Comparison of ENCODE assay signal across 29 cellular contexts in the genomic region with DNA sequence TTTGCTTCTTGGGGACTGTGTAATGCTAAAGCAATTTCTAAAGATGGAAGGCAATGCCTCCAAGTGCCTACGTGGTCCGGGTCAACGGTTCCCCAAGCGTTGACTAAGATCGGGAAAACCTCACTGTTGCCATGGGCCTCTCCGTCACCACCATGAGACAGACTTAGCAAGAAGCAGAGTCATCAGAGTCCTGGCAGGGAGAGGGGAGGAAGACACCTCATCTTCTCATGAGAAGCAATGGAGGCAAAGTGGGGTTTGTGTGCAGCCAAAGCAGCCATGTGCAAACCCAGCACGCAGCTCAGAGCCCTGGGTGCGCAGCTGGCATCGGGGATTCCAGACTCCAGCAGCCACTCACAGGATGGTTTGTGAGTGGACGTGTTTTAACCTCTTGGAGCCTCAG.
"Had no signal": no experiment of that assay in that cellular context is flagged by ENCODE, and none has a peak within 500 bp of the region (broad histone marks: within the 10 kb centered on the region; RNA-seq: fewer than 3 reads in every experiment).

No MANE protein-coding gene starts in this region.

- H3K4me1 ChIP-seq: foreskin keratinocyte, gastroesophageal sphincter, heart left ventricle, left lung, psoas muscle, sigmoid colon, spleen, transverse colon, upper lobe of right lung, uterus had no signal

- H3K4me3 ChIP-seq: gastroesophageal sphincter, heart left ventricle, left lung, mucosa of descending colon, ovary, psoas muscle, sigmoid colon, skin epidermis, spleen, thoracic aorta, transverse colon, upper lobe of right lung, uterus had no signal

- H3K27me3 ChIP-seq: foreskin keratinocyte, heart left ventricle, ovary, spleen, transverse colon, upper lobe of right lung, uterus had no signal

- H3K9me3 ChIP-seq: gastroesophageal sphincter, heart left ventricle, left lung, mucosa of descending colon, ovary, psoas muscle, sigmoid colon, spleen, thoracic aorta, transverse colon, upper lobe of right lung, uterus had no signal

- H3K4me3 Mint-ChIP-seq: endodermal cell; mesothelial cell of epicardium; naive B cell; natural killer cell treated with Interleukin-12 subunit alpha and Interleukin-12 subunit beta and Interleukin-15 and Interleukin-18, amount 100 ng/mL, for 72 hours; neural crest cell; stimulated activated memory B cell treated with anti-CD40 and anti-IgM and Interleukin-4, amounts not matched to agents 10 μg/mL and 1 μg/mL and 100 μg/mL, for 72 hours had no signal

- H3K27ac Mint-ChIP-seq: endodermal cell; mesothelial cell of epicardium; naive B cell; natural killer cell treated with Interleukin-12 subunit alpha and Interleukin-12 subunit beta and Interleukin-15 and Interleukin-18, amount 100 ng/mL, for 72 hours; stimulated activated memory B cell treated with anti-CD40 and anti-IgM and Interleukin-4, amounts not matched to agents 10 μg/mL and 1 μg/mL and 100 μg/mL, for 72 hours had no signal

- H3K27ac ChIP-seq: epithelial cell of prostate, foreskin keratinocyte, gastroesophageal sphincter, heart left ventricle, left lung, ovary, psoas muscle, sigmoid colon, skin epidermis, spleen, thoracic aorta, transverse colon, upper lobe of right lung, uterus had no signal

- H3K36me3 Mint-ChIP-seq: mesothelial cell of epicardium; naive B cell; natural killer cell treated with Interleukin-12 subunit alpha and Interleukin-12 subunit beta and Interleukin-15 and Interleukin-18, amount 100 ng/mL, for 72 hours; stimulated activated memory B cell treated with anti-CD40 and anti-IgM and Interleukin-4, amounts not matched to agents 10 μg/mL and 1 μg/mL and 100 μg/mL, for 72 hours had no signal

- H3K9me3 Mint-ChIP-seq: endodermal cell; mesothelial cell of epicardium; natural killer cell treated with Interleukin-12 subunit alpha and Interleukin-12 subunit beta and Interleukin-15 and Interleukin-18, amount 100 ng/mL, for 72 hours; neural crest cell had no signal

- H3K4me1 Mint-ChIP-seq: endodermal cell; mesothelial cell of epicardium; neural crest cell; stimulated activated memory B cell treated with anti-CD40 and anti-IgM and Interleukin-4, amounts not matched to agents 10 μg/mL and 1 μg/mL and 100 μg/mL, for 72 hours had no signal

- DNase-seq: effector CD8-positive, alpha-beta T cell; endodermal cell; foreskin keratinocyte; heart left ventricle; hippocampal formation; left cardiac atrium; left lung; mesenchymal stem cell; mucosa of descending colon; naive B cell; ovary; psoas muscle; right cardiac atrium; sigmoid colon; spleen; stimulated activated CD4-positive, alpha-beta T cell treated with anti-CD3 and anti-CD28 coated beads, Interleukin-4, amount 100 ng/mL, for 4 hours; stimulated activated naive CD8-positive, alpha-beta T cell treated with anti-CD3 and anti-CD28 coated beads, Interleukin-15, Interleukin-2, amounts not matched to agents 100 U/mL and 50 U/mL, for 24 hours; substantia nigra; transverse colon; upper lobe of right lung; uterus had no signal

- H3K36me3 ChIP-seq: gastroesophageal sphincter, heart left ventricle, left lung, ovary, sigmoid colon, spleen, thoracic aorta, transverse colon, upper lobe of right lung, uterus had no signal
